Comparison of ENCODE assay signal across 18 cellular contexts in the genomic region with DNA sequence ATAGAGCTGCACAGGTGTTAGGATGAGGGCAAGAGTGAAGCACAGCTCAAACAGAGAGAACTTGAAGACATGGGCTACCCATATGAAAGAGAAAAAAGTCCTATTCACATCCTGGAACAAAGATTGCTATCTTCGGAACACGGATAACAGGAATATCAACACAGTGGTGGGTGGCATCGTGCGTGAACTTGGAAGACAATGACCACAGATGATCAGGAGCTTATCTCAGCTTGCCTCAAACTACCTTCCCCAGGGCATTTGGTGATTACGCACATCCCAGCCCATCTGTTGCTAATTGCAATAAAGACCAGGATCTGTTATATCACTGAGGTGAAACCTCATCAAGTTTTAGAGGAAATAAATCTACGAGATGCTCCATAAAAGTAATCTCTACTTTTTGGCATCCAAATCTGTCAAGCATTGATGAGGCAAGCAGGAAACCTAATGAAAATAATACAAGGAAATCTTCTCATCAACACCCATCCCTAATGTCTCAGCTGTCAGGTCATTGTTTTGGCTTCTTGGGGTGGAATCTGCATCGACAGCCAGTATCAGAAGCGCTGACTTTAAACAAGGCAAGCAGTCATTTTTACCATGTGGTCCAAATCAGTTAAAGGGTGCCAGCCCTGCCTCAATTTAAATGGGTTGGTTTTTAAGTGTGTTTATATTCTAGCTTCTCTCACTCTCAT.
DNase-seq lines count a peak whose midpoint lies in the region; ATAC-seq and TF ChIP-seq lines count a peak whose summit lies in the region.
"Had no signal": no experiment of that assay in that cellular context is flagged by ENCODE, and none has a peak within 500 bp of the region (broad histone marks: within the 10 kb centered on the region; RNA-seq: fewer than 3 reads in every experiment).

No MANE protein-coding gene starts in this region.

- H4K12ac ChIP-seq in trophoblast cell (ENCODE audit: low read depth, low read length) = no peak overlapping the region

- H3K9ac ChIP-seq in mesenchymal stem cell (ENCODE audit: low read length) (no peak overlapping the region), trophoblast cell (ENCODE audit: low read length) (no peak overlapping the region)
- H3K9ac ChIP-seq: BLaER1 had no signal

- no peaks in the 10 kb centered on the region for H3K9me3 Mint-ChIP-seq in endothelial cell (ENCODE audit: unreplicated experiment)
- H3K9me3 Mint-ChIP-seq: HFFc6 had no signal

- no peak for TF ChIP-seq CTCF in endothelial cell (IDR thresholded peaks at IDR 0.05; ENCODE audit: unreplicated experiment)

- H3K36me3 ChIP-seq in mesenchymal stem cell (ENCODE audit: control insufficient read depth in 1 of 2, insufficient read depth in 2 of 2, low read depth in 1 of 2, low read length in 2 of 2) (no peaks in the 10 kb centered on the region), trophoblast cell (ENCODE audit: control insufficient read depth in 1 of 2, insufficient read depth in 2 of 2, low read length in 2 of 2) (no peaks in the 10 kb centered on the region)
- H3K36me3 ChIP-seq: BLaER1, HAP-1 had no signal

- H2BK120ac ChIP-seq in mesenchymal stem cell (ENCODE audit: low read depth, low read length) = peak overlapping the region; percentile 19
- H2BK120ac ChIP-seq in trophoblast cell (ENCODE audit: insufficient read depth, low read length, poor library complexity) = no peak overlapping the region

- no peak overlapping the region for H3K4ac ChIP-seq in mesenchymal stem cell (ENCODE audit: low read depth in 1 of 2, low read length in 2 of 2)
- H3K4ac ChIP-seq in trophoblast cell (ENCODE audit: low read depth, low read length) = no peak overlapping the region

- H3K27me3 Mint-ChIP-seq in endothelial cell (ENCODE audit: unreplicated experiment) = no peaks in the 10 kb centered on the region
- H3K27me3 Mint-ChIP-seq: B cell; CD4-positive, alpha-beta T cell had no signal

- H3K79me1 ChIP-seq in mesenchymal stem cell (replicated peaks; ENCODE audit: low read length, poor library complexity, severe bottlenecking) (no peaks in the 10 kb centered on the region), trophoblast cell (ENCODE audit: low read length) (no peaks in the 10 kb centered on the region)

- H4K8ac ChIP-seq in mesenchymal stem cell (ENCODE audit: low read length) = no peak overlapping the region
- no peak overlapping the region for H4K8ac ChIP-seq in trophoblast cell (ENCODE audit: low read depth, low read length)

- no peak overlapping the region for H3K4me3 Mint-ChIP-seq in endothelial cell (ENCODE audit: unreplicated experiment)
- H3K4me3 Mint-ChIP-seq: B cell; CD14-positive monocyte; CD4-positive, alpha-beta T cell; CD8-positive, alpha-beta memory T cell; HFFc6 had no signal

- H3K27ac ChIP-seq in mesenchymal stem cell (ENCODE audit: low read length, poor library complexity, severe bottlenecking) = no peak overlapping the region
- no peak overlapping the region for H3K27ac ChIP-seq in trophoblast cell (ENCODE audit: low read depth, low read length)
- H3K27ac ChIP-seq: BLaER1 had no signal

- no peak overlapping the region for H2BK12ac ChIP-seq in mesenchymal stem cell (ENCODE audit: low read length in 2 of 2)
- H2BK12ac ChIP-seq in trophoblast cell (ENCODE audit: low read length) = no peak overlapping the region

- H3K14ac ChIP-seq in mesenchymal stem cell (ENCODE audit: low read length in 2 of 2) (no peak overlapping the region), trophoblast cell (ENCODE audit: low read length) (no peak overlapping the region)

- H2BK5ac ChIP-seq in mesenchymal stem cell (ENCODE audit: low read depth, low read length, poor library complexity, severe bottlenecking) (no peak overlapping the region), trophoblast cell (ENCODE audit: low read depth, low read length, poor library complexity) (no peak overlapping the region)

- H3K4me3 ChIP-seq in mesenchymal stem cell (ENCODE audit: insufficient read depth in 1 of 2, low read depth in 1 of 2, low read length in 2 of 2) (no peak overlapping the region), trophoblast cell (ENCODE audit: low read depth, low read length) (no peak overlapping the region)
- H3K4me3 ChIP-seq: BLaER1, HAP-1 had no signal

- H3K23ac ChIP-seq in mesenchymal stem cell (ENCODE audit: low read length in 2 of 2) (no peak overlapping the region), trophoblast cell (ENCODE audit: low read length) (peak overlapping the region; percentile 37)

- H3K18ac ChIP-seq in mesenchymal stem cell (ENCODE audit: low read depth in 1 of 2, low read length in 2 of 2) = no peak overlapping the region
- H3K18ac ChIP-seq in trophoblast cell (ENCODE audit: low read length) = no peak overlapping the region

- H3K4me2 ChIP-seq in mesenchymal stem cell (ENCODE audit: low read length, poor library complexity, severe bottlenecking) (no peak overlapping the region), trophoblast cell (ENCODE audit: low read length) (no peak overlapping the region)
- H3K4me2 ChIP-seq: BLaER1 had no signal

- H3K27me3 ChIP-seq in mesenchymal stem cell (ENCODE audit: control insufficient read depth in 1 of 2, insufficient read depth in 1 of 2, low read length in 2 of 2) = no peaks in the 10 kb centered on the region
- H3K27me3 ChIP-seq in trophoblast cell (ENCODE audit: insufficient read depth, low read length) = no peaks in the 10 kb centered on the region
- H3K27me3 ChIP-seq: BLaER1 had no signal

- H3K4me1 ChIP-seq in mesenchymal stem cell (ENCODE audit: control insufficient read depth, insufficient read depth, low read depth, low read length) (no peaks in the 10 kb centered on the region), trophoblast cell (ENCODE audit: control insufficient read depth in 1 of 2, insufficient read depth in 2 of 2, low read length in 2 of 2) (no peaks in the 10 kb centered on the region)
- H3K4me1 ChIP-seq: BLaER1, HAP-1 had no signal

- H3K36me3 Mint-ChIP-seq in endothelial cell (ENCODE audit: low read depth, unreplicated experiment) = no peaks in the 10 kb centered on the region
- H3K36me3 Mint-ChIP-seq: CD14-positive monocyte; CD8-positive, alpha-beta memory T cell had no signal

- no peak for ATAC-seq in GM21367 (IDR thresholded peaks at IDR 0.05; ENCODE audit: unreplicated experiment)

- H3K9me3 ChIP-seq in mesenchymal stem cell (ENCODE audit: control insufficient read depth, low read length) = no peaks in the 10 kb centered on the region
- no peaks in the 10 kb centered on the region for H3K9me3 ChIP-seq in trophoblast cell (ENCODE audit: insufficient read depth, low read depth, low read length)
- H3K9me3 ChIP-seq: BLaER1, HAP-1 had no signal

- peak; percentile 1 for DNase-seq in NCI-H69 (lab: John Stamatoyannopoulos, UW)
- DNase-seq in NCI-H82 treated with DMSO at 0.1 percent for 48 hours (lab: John Stamatoyannopoulos, UW; ENCODE audit: unreplicated experiment) = peak; percentile 3
- DNase-seq in mesenchymal stem cell = no peak
- DNase-seq in trophoblast cell = no peak
- no peak for DNase-seq in endothelial cell (ENCODE audit: low spot score)
- no peak for DNase-seq in inferior parietal cortex (ENCODE audit: extremely low spot score)
- DNase-seq: CD4-positive, alpha-beta T cell; CD8-positive, alpha-beta memory T cell; DMS53; DMS79 treated with DMSO at 0.1 percent for 48 hours; GF-D8; GOT3; HFFc6 had no signal

- H2AK5ac ChIP-seq in mesenchymal stem cell (ENCODE audit: low read length, severe bottlenecking) (no peak overlapping the region), trophoblast cell (ENCODE audit: low read length) (no peak overlapping the region)

- H3K27ac Mint-ChIP-seq in endothelial cell (ENCODE audit: unreplicated experiment) = no peak overlapping the region
- H3K27ac Mint-ChIP-seq: B cell; CD14-positive monocyte; CD4-positive, alpha-beta T cell; CD8-positive, alpha-beta memory T cell; HFFc6 had no signal

- H4K91ac ChIP-seq in mesenchymal stem cell (ENCODE audit: low read length) = no peak overlapping the region
- no peak overlapping the region for H4K91ac ChIP-seq in trophoblast cell (ENCODE audit: low read depth, low read length)

- H2BK15ac ChIP-seq in mesenchymal stem cell (ENCODE audit: low read depth, poor library complexity, severe bottlenecking) = no peak overlapping the region

- WGBS in mesenchymal stem cell = 97% methylated on average over 7 of the region's 8 CpGs
- no CpG with 5 or more reads among the region's 8 CpGs for WGBS in trophoblast cell (ENCODE audit: extremely low coverage, insufficient coverage, insufficient read length)

- peaks cover 28% of the 10 kb centered on the region for H3K4me1 Mint-ChIP-seq in endothelial cell (ENCODE audit: unreplicated experiment)
- H3K4me1 Mint-ChIP-seq: B cell; CD14-positive monocyte; CD8-positive, alpha-beta memory T cell had no signal

- H2AFZ ChIP-seq in mesenchymal stem cell (ENCODE audit: low read depth, low read length) = no peak overlapping the region
- H2AFZ ChIP-seq in trophoblast cell (ENCODE audit: insufficient read depth, low read length, poor library complexity) = no peak overlapping the region

- no peaks in the 10 kb centered on the region for H3K79me2 ChIP-seq in trophoblast cell (ENCODE audit: control insufficient read depth, insufficient read depth, low read length, poor library complexity)

Comparison
In these comparisons a context has a peak if more than half of its experiments do, and no peak if none do; other contexts are left out.
1. DNase-seq: peak in NCI-H69 (single experiment) and NCI-H82 treated with DMSO at 0.1 percent for 48 hours (single experiment); none in mesenchymal stem cell (single experiment), trophoblast cell (0 of 2), endothelial cell (single experiment) and inferior parietal cortex (single experiment).